ENCODE assay signal across 11 cellular contexts in the genomic region with DNA sequence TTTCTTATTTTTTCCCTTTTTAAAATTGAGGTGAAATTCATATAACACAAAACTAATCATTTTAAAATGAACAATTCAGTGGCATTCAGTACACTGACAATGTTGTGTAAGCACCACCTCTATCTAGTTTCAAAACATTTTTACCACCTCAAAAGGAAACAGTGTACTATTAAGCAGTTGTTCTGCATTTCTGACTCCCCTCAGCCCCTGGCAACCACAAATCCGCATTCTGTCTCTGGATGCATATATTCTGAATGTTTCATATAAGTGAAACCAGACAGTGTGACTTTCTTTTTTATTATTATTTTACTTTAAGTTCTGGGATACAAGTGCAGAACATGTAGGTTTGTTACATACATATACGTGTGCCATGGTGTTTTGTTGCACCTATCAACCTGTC. TPM values are rescaled to one million over a fixed set of nuclear protein-coding genes. Genes with fewer than 3 reads are reported as not detected.
A peak's percentile ranks its signal among the peaks of the same experiment; 100 is the strongest.
DNase-seq lines count a peak whose midpoint lies in the region; ATAC-seq lines count a peak whose summit lies in the region.
"Had no signal": no experiment of that assay in that cellular context is flagged by ENCODE, and none has a peak within 500 bp of the region (broad histone marks: within the 10 kb centered on the region; RNA-seq: fewer than 3 reads in every experiment).

No MANE protein-coding gene starts in this region.

- H3K14ac ChIP-seq in neuronal stem cell (ENCODE audit: low read length): no peak overlapping the region

- H3K23ac ChIP-seq in neuronal stem cell (ENCODE audit: low read depth, low read length, poor library complexity): no peak overlapping the region

- H2AK5ac ChIP-seq in neuronal stem cell (ENCODE audit: low read depth, low read length): no peak overlapping the region

- no peak overlapping the region for H3K4ac ChIP-seq in neuronal stem cell (ENCODE audit: low read length)

- no peak for DNase-seq in activated CD4-positive, CD25-positive, alpha-beta regulatory T cell treated with anti-CD3 and anti-CD28 coated beads, Interleukin-2, amount 50 U/mL, for 72 hours
- no peak for DNase-seq in naive thymus-derived CD8-positive, alpha-beta T cell
- DNase-seq in neuronal stem cell (ENCODE audit: low spot score) (no peak), SHP77 (lab: John Stamatoyannopoulos, UW) (no peak), cerebellar cortex (ENCODE audit: low spot score) (no peak)
- DNase-seq: 8988T, NCI-H146, right lobe of liver had no signal

- no peak overlapping the region for H2BK12ac ChIP-seq in neuronal stem cell (ENCODE audit: low read length)

- H2BK15ac ChIP-seq in neuronal stem cell (ENCODE audit: low read length): no peak overlapping the region

- H3K27me3 ChIP-seq in neuronal stem cell (ENCODE audit: control insufficient read depth in 3 of 3, insufficient read depth in 3 of 3, low read depth in 1 of 3, low read length in 3 of 3): no peaks in the 10 kb centered on the region
- H3K27me3 ChIP-seq: right lobe of liver had no signal

- H3K36me3 ChIP-seq in KOPT-K1 (ENCODE audit: insufficient read depth, low read length) (no peaks in the 10 kb centered on the region), neuronal stem cell (replicated peaks in 1 of 2; ENCODE audit: control insufficient read depth in 2 of 2, insufficient read depth in 2 of 2, low read length in 2 of 2) (no peaks in the 10 kb centered on the region)
- H3K36me3 ChIP-seq: right lobe of liver had no signal

- peak; percentile 21 to 42 for ATAC-seq in activated CD4-positive, CD25-positive, alpha-beta regulatory T cell treated with anti-CD3 and anti-CD28 coated beads, Interleukin-2, amount 50 U/mL, for 24 hours
- peak; percentile 41 for ATAC-seq in GM21723 (IDR thresholded peaks at IDR 0.05; ENCODE audit: unreplicated experiment)
- ATAC-seq in naive thymus-derived CD8-positive, alpha-beta T cell: no peak
- ATAC-seq: right lobe of liver had no signal

- H3K27ac ChIP-seq in KOPT-K1 (ENCODE audit: low read depth, low read length, poor library complexity, severe bottlenecking) (peak overlapping the region; percentile 63), neuronal stem cell (replicated peaks; ENCODE audit: low read length) (no peak overlapping the region)
- H3K27ac ChIP-seq: right lobe of liver had no signal

- no peaks in the 10 kb centered on the region for H3K79me1 ChIP-seq in neuronal stem cell (ENCODE audit: low read depth, low read length)

- peak overlapping the region in 3 of 10 donors; percentile 28 to 97 (median 46) for H3K27ac Mint-ChIP-seq in naive thymus-derived CD8-positive, alpha-beta T cell

- H2BK120ac ChIP-seq in neuronal stem cell (ENCODE audit: low read depth, low read length): no peak overlapping the region

- H3K9me3 Mint-ChIP-seq in naive thymus-derived CD8-positive, alpha-beta T cell: peaks cover 0 to 4% (median 0%) of the 10 kb centered on the region in 9 donors

- WGBS in neuronal stem cell (ENCODE audit: extremely low coverage in 2 of 2, insufficient read length in 2 of 2, insufficient replicate concordance in 1 of 2), 2 donors: no CpG with 5 or more reads among the region's 2 CpGs

- no peak overlapping the region for H2AFZ ChIP-seq in neuronal stem cell (ENCODE audit: low read length)

- no peak overlapping the region for H4K8ac ChIP-seq in neuronal stem cell (ENCODE audit: low read depth, low read length)

- H3K4me1 Mint-ChIP-seq in naive thymus-derived CD8-positive, alpha-beta T cell: peaks cover 14 to 89% (median 53%) of the 10 kb centered on the region in 4 donors

- peaks cover 0 to 2% (median 0%) of the 10 kb centered on the region in 3 donors for H3K36me3 Mint-ChIP-seq in naive thymus-derived CD8-positive, alpha-beta T cell

- peak overlapping the region in 9 of 10 donors; percentile 1 to 68 (median 21) for H3K4me3 Mint-ChIP-seq in naive thymus-derived CD8-positive, alpha-beta T cell

- no peak overlapping the region for H4K91ac ChIP-seq in neuronal stem cell (ENCODE audit: low read depth, low read length, poor library complexity)

- H3K4me2 ChIP-seq in neuronal stem cell (ENCODE audit: insufficient read depth, low read length, poor library complexity, severe bottlenecking): no peak overlapping the region

- POLR2A ChIA-PET in naive thymus-derived CD8-positive, alpha-beta T cell (lab: Charles Lee): interaction anchor here (0.6 kb wide), 1 partner anchor 9 kb away, joined by 8 read pairs; no protein-coding TSS in a partner anchor

- H3K4me1 ChIP-seq in neuronal stem cell (ENCODE audit: control insufficient read depth in 2 of 2, insufficient read depth in 1 of 2, low read depth in 1 of 2, low read length in 2 of 2): peaks cover 0 to 1% of the 10 kb centered on the region in 2 donors
- H3K4me1 ChIP-seq: right lobe of liver had no signal

- no peaks in the 10 kb centered on the region for H3K27me3 Mint-ChIP-seq in naive thymus-derived CD8-positive, alpha-beta T cell

- no peak overlapping the region for H3K9ac ChIP-seq in neuronal stem cell (ENCODE audit: low read depth, low read length, poor library complexity)

- no peak overlapping the region for H3K18ac ChIP-seq in neuronal stem cell (ENCODE audit: low read length)

- H2BK5ac ChIP-seq in neuronal stem cell (ENCODE audit: low read length): no peak overlapping the region

- H3K9me3 ChIP-seq in KOPT-K1 (ENCODE audit: insufficient read depth, low read length, poor library complexity, severe bottlenecking) (peaks cover 6% of the 10 kb centered on the region), neuronal stem cell (replicated peaks in 1 of 2; ENCODE audit: control insufficient read depth in 2 of 2, insufficient read depth in 1 of 2, low read depth in 1 of 2, low read length in 2 of 2) (no peaks in the 10 kb centered on the region)
- H3K9me3 ChIP-seq: right lobe of liver had no signal

- H3K4me3 ChIP-seq in neuronal stem cell (ENCODE audit: low read length in 2 of 2): no peak overlapping the region
- H3K4me3 ChIP-seq: right lobe of liver had no signal

RNA-seq across cellular contexts. Expression of gene TANK, which starts 19.2 kb away (rescaled TPM):
- 10 to 100 TPM; 59.5 to 65.8 TPM for total RNA-seq in naive thymus-derived CD8-positive, alpha-beta T cell
- 10 to 100 TPM; 32.7 to 43.8 (median 34.7) TPM for polyA plus RNA-seq in naive thymus-derived CD8-positive, alpha-beta T cell
- polyA plus RNA-seq in neuronal stem cell (2013, experiment 1 of 2): 19.5 TPM
- 21.2 TPM for polyA plus RNA-seq in neuronal stem cell (2013, experiment 2 of 2)

Comparison
In these comparisons a context has a peak if more than half of its experiments do, and no peak if none do; other contexts are left out.
1. ATAC-seq: peak in activated CD4-positive, CD25-positive, alpha-beta regulatory T cell treated with anti-CD3 and anti-CD28 coated beads, Interleukin-2, amount 50 U/mL, for 24 hours (2 of 2) and GM21723 (single experiment); none in naive thymus-derived CD8-positive, alpha-beta T cell (0 of 2).